22 cellular contexts compared by ENCODE assay signal in the genomic region with DNA sequence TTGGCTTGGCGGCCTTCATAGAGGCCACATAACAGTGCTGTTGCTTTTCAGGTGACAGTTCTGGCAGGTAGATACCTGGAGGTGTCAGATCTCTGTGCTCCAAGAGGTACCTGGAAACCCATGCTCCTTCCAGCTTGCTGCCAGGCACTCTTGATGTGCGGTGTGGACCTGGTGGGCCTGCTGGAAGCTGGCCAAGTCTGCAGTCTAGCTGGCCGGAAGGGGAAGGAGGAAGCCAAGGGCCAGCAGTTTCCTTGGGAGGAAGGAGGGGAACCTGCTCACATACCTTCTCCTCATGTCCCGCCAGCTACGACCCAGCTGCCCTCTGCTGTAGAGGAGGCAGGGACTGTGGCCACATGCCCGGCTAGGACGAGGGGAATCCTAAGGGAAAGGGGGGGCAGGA.
"Had no signal": no experiment of that assay in that cellular context is flagged by ENCODE, and none has a peak within 500 bp of the region (broad histone marks: within the 10 kb centered on the region; RNA-seq: fewer than 3 reads in every experiment).

No MANE protein-coding gene starts in this region.

- H3K4me3 ChIP-seq: PC-9, Peyer's patch, SJCRH30 had no signal

- H3K27me3 ChIP-seq: Peyer's patch had no signal

- H3K36me3 ChIP-seq: Peyer's patch, SJCRH30 had no signal

- H3K27ac ChIP-seq: HL-60, PC-9, Peyer's patch, SJCRH30 had no signal

- ATAC-seq: Right ventricle myocardium inferior, SK-N-SH treated with all-trans-retinoic acid at 6 μM for 48 hours had no signal

- DNase-seq: KBM-7, MV-4-11, NCI-H1048, NCI-H1105, NCI-H1417, NCI-H1436 treated with DMSO at 0.1 percent for 48 hours, NCI-H1694, NCI-H187 treated with DMSO at 0.1 percent for 48 hours, NCI-H2081, NCI-H2107, NCI-H2227 treated with DMSO at 0.1 percent for 48 hours, NCI-H524, NCI-H526 treated with DMSO at 0.1 percent for 48 hours, NCI-H748 treated with DMSO at 0.1 percent for 48 hours, OCI-M1, PC-9, Peyer's patch, SHP77 treated with DMSO at 0.1 percent for 48 hours, SJCRH30 had no signal

- H2AFZ ChIP-seq: PC-9 had no signal

- H3K4me2 ChIP-seq: PC-9 had no signal

- H3K4me1 ChIP-seq: Peyer's patch, SJCRH30 had no signal

- H3K9me3 ChIP-seq: Peyer's patch, SJCRH30 had no signal
